In the genomic region with DNA sequence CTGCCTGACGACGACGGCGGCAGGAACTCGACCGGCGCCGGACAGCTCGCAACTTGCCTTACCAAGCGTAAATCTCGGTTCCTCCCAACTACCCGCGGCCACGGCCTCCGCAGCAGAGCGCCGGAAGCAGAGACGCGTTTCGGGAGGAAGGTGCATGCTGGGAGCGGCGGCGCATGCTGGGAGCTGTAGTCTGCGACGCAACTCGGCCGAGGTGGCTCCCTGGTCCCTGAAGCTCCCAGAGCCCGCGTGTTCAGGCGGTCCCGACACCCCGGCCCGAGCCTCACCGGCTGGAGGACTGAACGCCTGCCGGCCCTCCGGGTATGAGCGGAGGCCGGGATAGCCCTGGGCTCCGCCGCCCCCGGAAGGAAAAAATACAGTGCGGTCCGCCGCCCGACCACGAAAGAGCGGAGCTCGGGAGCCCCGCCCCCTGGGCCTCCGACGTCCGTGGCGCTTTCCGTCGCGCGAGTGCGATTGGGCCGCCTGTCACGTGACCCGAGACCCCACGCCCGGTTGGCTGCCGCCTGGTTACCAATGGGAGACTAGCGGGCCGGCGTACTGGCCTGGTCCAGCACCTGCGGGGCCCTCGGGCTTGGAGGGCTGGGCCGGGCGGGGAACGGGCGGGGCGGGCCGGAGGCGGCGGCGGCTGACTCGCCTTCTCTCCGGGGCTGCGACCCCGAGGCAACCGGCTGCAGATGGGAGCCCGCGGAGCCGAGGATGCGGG, we compare ENCODE assay signal across 8 cellular contexts. TPM values are rescaled to one million over a fixed set of nuclear protein-coding genes. Genes with fewer than 3 reads are reported as not detected.
DNase-seq lines count a peak whose midpoint lies in the region; ATAC-seq and TF ChIP-seq lines count a peak whose summit lies in the region.

A gene with protein sequence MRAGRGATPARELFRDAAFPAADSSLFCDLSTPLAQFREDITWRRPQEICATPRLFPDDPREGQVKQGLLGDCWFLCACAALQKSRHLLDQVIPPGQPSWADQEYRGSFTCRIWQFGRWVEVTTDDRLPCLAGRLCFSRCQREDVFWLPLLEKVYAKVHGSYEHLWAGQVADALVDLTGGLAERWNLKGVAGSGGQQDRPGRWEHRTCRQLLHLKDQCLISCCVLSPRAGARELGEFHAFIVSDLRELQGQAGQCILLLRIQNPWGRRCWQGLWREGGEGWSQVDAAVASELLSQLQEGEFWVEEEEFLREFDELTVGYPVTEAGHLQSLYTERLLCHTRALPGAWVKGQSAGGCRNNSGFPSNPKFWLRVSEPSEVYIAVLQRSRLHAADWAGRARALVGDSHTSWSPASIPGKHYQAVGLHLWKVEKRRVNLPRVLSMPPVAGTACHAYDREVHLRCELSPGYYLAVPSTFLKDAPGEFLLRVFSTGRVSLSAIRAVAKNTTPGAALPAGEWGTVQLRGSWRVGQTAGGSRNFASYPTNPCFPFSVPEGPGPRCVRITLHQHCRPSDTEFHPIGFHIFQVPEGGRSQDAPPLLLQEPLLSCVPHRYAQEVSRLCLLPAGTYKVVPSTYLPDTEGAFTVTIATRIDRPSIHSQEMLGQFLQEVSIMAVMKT (plus strand): TSS at position 537 of the 721 bp plus-strand sequence. CDS start 178 bp downstream, at position 715.

- peak; percentile 46 for ATAC-seq in HG02870 (IDR thresholded peaks at IDR 0.05; ENCODE audit: unreplicated experiment)

- DNase-seq in GM13976 (ENCODE audit: low spot score) (peak; percentile 96), NCI-H146 treated with DMSO at 0.1 percent for 48 hours (lab: John Stamatoyannopoulos, UW; ENCODE audit: unreplicated experiment) (peak; percentile 78), amniotic epithelial cell (ENCODE audit: low read depth) (peak; percentile 88), left ventricle myocardium inferior (peak; percentile 99), prostate gland (ENCODE audit: low spot score) (peak; percentile 99)

- peak; percentile 27 for TF ChIP-seq POLR2A in prostate gland (IDR thresholded peaks at IDR 0.05)

- H3K4me1 ChIP-seq in left ventricle myocardium inferior (peaks cover 72% of the 10 kb centered on the region), prostate gland (replicated peaks) (peaks cover 19% of the 10 kb centered on the region), urinary bladder (ENCODE audit: insufficient read depth) (no peaks in the 10 kb centered on the region)

- intact Hi-C loops in T-helper 1 cell treated with Interleukin-12 subunit alpha and Interleukin-12 subunit beta and Interleukin-4 antibody, amounts not matched to agents 30 ng/mL and 1 ng/mL, for 36 hours (cut with micrococcal nuclease) = loop anchor here (1.0 kb wide), 9 partner anchors 20 to 1295 kb away; a partner anchor contains a TSS
- intact Hi-C loops in left ventricle myocardium inferior (cut with micrococcal nuclease) (no loop called here), prostate gland (cut with DNase I) (loop anchor here (2.0 kb wide), 1 partner anchor 26 kb away; a partner anchor contains a TSS)

- H3K4me3 ChIP-seq in left ventricle myocardium inferior (peak within 1 kb of the TSS; percentile 98), prostate gland (peak within 1 kb of the TSS; percentile 91 to 92), urinary bladder (ENCODE audit: low read depth, low read length) (peak within 1 kb of the TSS; percentile 69)

- H3K27me3 ChIP-seq in left ventricle myocardium inferior (ENCODE audit: low read depth) = no peaks in the 10 kb centered on the region
- H3K27me3 ChIP-seq in prostate gland (replicated peaks; ENCODE audit: insufficient read depth) = no peaks in the 10 kb centered on the region

- H3K27ac ChIP-seq in left ventricle myocardium inferior (replicated peaks) = peak within 1 kb of the TSS; percentile 99
- peak within 1 kb of the TSS; percentile 92 to 98 for H3K27ac ChIP-seq in prostate gland
- peak within 1 kb of the TSS; percentile 88 for H3K27ac ChIP-seq in urinary bladder (ENCODE audit: low read depth)

- in situ Hi-C loops in GM13976 (cut with MboI; ENCODE audit: low sequenced_read_pairs, unreplicated experiment) = no loop called here

- WGBS in prostate gland = 2% methylated on average over 61 of the region's 88 CpGs
- under 1% methylated on average over 88 of the region's 88 CpGs for WGBS in urinary bladder

- peaks cover 20% of the 10 kb centered on the region for H3K36me3 ChIP-seq in left ventricle myocardium inferior
- H3K36me3 ChIP-seq in prostate gland = no peaks in the 10 kb centered on the region
- peaks cover 2% of the 10 kb centered on the region for H3K36me3 ChIP-seq in urinary bladder (ENCODE audit: insufficient read depth)

- H3K9me3 ChIP-seq in left ventricle myocardium inferior (replicated peaks) (peaks cover 2% of the 10 kb centered on the region), prostate gland (no peaks in the 10 kb centered on the region)

- TF ChIP-seq CTCF in GM13976 (IDR thresholded peaks at IDR 0.05; ENCODE audit: borderline replicate concordance, control extremely low read depth, extremely low read depth, insufficient read depth, missing control alignments) (no peak), left ventricle myocardium inferior (IDR thresholded peaks at IDR 0.05; ENCODE audit: borderline replicate concordance) (no peak), prostate gland (IDR thresholded peaks at IDR 0.05) (peak in 1 of 4 experiments; percentile 19)

RNA-seq across cellular contexts. Expression of the gene that starts here (rescaled TPM):
- total RNA-seq in T-helper 1 cell treated with Interleukin-12 subunit alpha and Interleukin-12 subunit beta and Interleukin-4 antibody, amounts not matched to agents 30 ng/mL and 1 ng/mL, for 36 hours = 59.7 and 65.8 TPM in 2 replicates
- total RNA-seq in left ventricle myocardium inferior (31.2 TPM), prostate gland (10 to 100 TPM; 25.5 to 68.4 TPM), urinary bladder (13.6 TPM)
- 23.3 TPM for polyA plus RNA-seq in urinary bladder

Comparison
In these comparisons a context has a peak if more than half of its experiments do, and no peak if none do; other contexts are left out.
1. Peak in every context shown above with its lines: DNase-seq, ATAC-seq, H3K4me3 ChIP-seq and H3K27ac ChIP-seq.